In genomic region chr17:83192161-83192788, GRCh38 we compare ENCODE assay signal across 13 cellular contexts.
DNase-seq lines count a peak whose midpoint lies in the region; ATAC-seq and TF ChIP-seq lines count a peak whose summit lies in the region.
"Had no signal": no experiment of that assay in that cellular context is flagged by ENCODE, and none has a peak within 500 bp of the region (broad histone marks: within the 10 kb centered on the region; RNA-seq: fewer than 3 reads in every experiment).

No MANE protein-coding gene starts in this region.

- peaks cover 11% of the 10 kb centered on the region for H3K9me3 ChIP-seq in left ventricle myocardium inferior (replicated peaks)
- peaks cover 0 to 10% (median 7%) of the 10 kb centered on the region in 8 donors for H3K9me3 ChIP-seq in spleen
- no peaks in the 10 kb centered on the region for H3K9me3 ChIP-seq in endodermal cell (ENCODE audit: control insufficient read depth, low read length)

- H3K36me3 Mint-ChIP-seq in activated CD8-positive, alpha-beta memory T cell treated with anti-CD3 and anti-CD28 coated beads, Interleukin-2, amount 10 ng/mL, durations not matched to agents 7 days and 5 days: peaks cover 2% of the 10 kb centered on the region
- H3K36me3 Mint-ChIP-seq in endodermal cell (ENCODE audit: low read depth): no peaks in the 10 kb centered on the region

- no peak for TF ChIP-seq CTCF in left ventricle myocardium inferior (IDR thresholded peaks at IDR 0.05; ENCODE audit: borderline replicate concordance)
- no peak for TF ChIP-seq CTCF in spleen (IDR thresholded peaks at IDR 0.05 in 8 of 11, conservative IDR thresholded peaks at IDR 0.05 in 3 of 11)
- no peak for TF ChIP-seq CTCF in endodermal cell (conservative IDR thresholded peaks at IDR 0.05)

- no peak overlapping the region for H3K27ac ChIP-seq in left ventricle myocardium inferior (replicated peaks)
- H3K27ac ChIP-seq in spleen: no peak overlapping the region
- H3K27ac ChIP-seq in endodermal cell (ENCODE audit: low read depth, low read length): no peak overlapping the region
- H3K27ac ChIP-seq: foreskin keratinocyte had no signal

- CTCF ChIA-PET in activated CD8-positive, alpha-beta memory T cell treated with anti-CD3 and anti-CD28 coated beads, Interleukin-2, amount 10 ng/mL, durations not matched to agents 7 days and 5 days (lab: Charles Lee): no interaction called here

- TF ChIP-seq POLR2A in spleen (IDR thresholded peaks at IDR 0.05): no peak

- H3K36me3 ChIP-seq in left ventricle myocardium inferior (no peaks in the 10 kb centered on the region), spleen (no peaks in the 10 kb centered on the region), endodermal cell (ENCODE audit: control insufficient read depth, insufficient read depth, low read length) (no peaks in the 10 kb centered on the region)

- H3K4me1 ChIP-seq in left ventricle myocardium inferior (peaks cover 47% of the 10 kb centered on the region), spleen (peaks cover 0 to 15% (median 10%) of the 10 kb centered on the region in 6 donors), endodermal cell (ENCODE audit: control insufficient read depth, insufficient read depth, low read length) (no peaks in the 10 kb centered on the region)
- H3K4me1 ChIP-seq: foreskin keratinocyte had no signal

- no peak overlapping the region for H3K4me3 Mint-ChIP-seq in activated CD8-positive, alpha-beta memory T cell treated with anti-CD3 and anti-CD28 coated beads, Interleukin-2, amount 10 ng/mL, durations not matched to agents 7 days and 5 days
- no peak overlapping the region for H3K4me3 Mint-ChIP-seq in endodermal cell

- H3K27me3 Mint-ChIP-seq in activated CD8-positive, alpha-beta memory T cell treated with anti-CD3 and anti-CD28 coated beads, Interleukin-2, amount 10 ng/mL, durations not matched to agents 7 days and 5 days: no peaks in the 10 kb centered on the region
- no peaks in the 10 kb centered on the region for H3K27me3 Mint-ChIP-seq in endodermal cell (ENCODE audit: insufficient read depth)

- no peak for ATAC-seq in activated CD8-positive, alpha-beta memory T cell treated with anti-CD3 and anti-CD28 coated beads, Interleukin-2, amount 10 ng/mL, durations not matched to agents 7 days and 5 days
- ATAC-seq: foreskin keratinocyte had no signal

- WGBS in spleen, 5 donors: 83 to 91% (median 89%) methylated on average over 12 to 13 of the region's 13 CpGs
- WGBS in endodermal cell (ENCODE audit: insufficient coverage in 1 of 2, insufficient read length in 1 of 2), 2 experiments: 91 to 95% methylated on average over 8 to 13 of the region's 13 CpGs

- DNase-seq in GM03348 (ENCODE audit: low spot score) (peak; percentile 60), left ventricle myocardium inferior (peak; percentile 16), spleen (peak; percentile 79), endodermal cell (no peak), COR-L47 (lab: John Stamatoyannopoulos, UW) (no peak), RPMI8226 (no peak)
- peak; percentile 41 for DNase-seq in activated CD8-positive, alpha-beta memory T cell treated with anti-CD3 and anti-CD28 coated beads, Interleukin-2, amount 10 ng/mL, durations not matched to agents 7 days and 5 days
- DNase-seq in stimulated activated CD4-positive, alpha-beta T cell treated with anti-CD3 and anti-CD28 coated beads, Interleukin-4, amount 100 ng/mL, for 24 hours: no peak
- DNase-seq: activated CD4-positive, CD25-positive, alpha-beta regulatory T cell; DMS79; foreskin keratinocyte; NCI-H2227 treated with DMSO at 0.1 percent for 48 hours had no signal

- intact Hi-C loops in left ventricle myocardium inferior (cut with micrococcal nuclease): no loop called here
- intact Hi-C loops in spleen (cut with DNase I; ENCODE audit: low total_unique reads): no loop called here

- H3K27ac Mint-ChIP-seq in activated CD8-positive, alpha-beta memory T cell treated with anti-CD3 and anti-CD28 coated beads, Interleukin-2, amount 10 ng/mL, durations not matched to agents 7 days and 5 days: no peak overlapping the region
- no peak overlapping the region for H3K27ac Mint-ChIP-seq in endodermal cell

- H3K27me3 ChIP-seq in left ventricle myocardium inferior (ENCODE audit: low read depth): no peaks in the 10 kb centered on the region
- H3K27me3 ChIP-seq in spleen (replicated peaks in 1 of 7): peaks cover 0 to 26% (median 0%) of the 10 kb centered on the region in 7 donors
- no peaks in the 10 kb centered on the region for H3K27me3 ChIP-seq in endodermal cell (ENCODE audit: control insufficient read depth, insufficient read depth, low read length, poor library complexity, severe bottlenecking)
- H3K27me3 ChIP-seq: foreskin keratinocyte had no signal

- peaks cover 30% of the 10 kb centered on the region for H3K4me1 Mint-ChIP-seq in activated CD8-positive, alpha-beta memory T cell treated with anti-CD3 and anti-CD28 coated beads, Interleukin-2, amount 10 ng/mL, durations not matched to agents 7 days and 5 days
- H3K4me1 Mint-ChIP-seq in endodermal cell: no peaks in the 10 kb centered on the region

- H3K4me3 ChIP-seq in left ventricle myocardium inferior (no peak overlapping the region), spleen (no peak overlapping the region), endodermal cell (ENCODE audit: low read length) (no peak overlapping the region)
- H3K4me3 ChIP-seq: lung had no signal

- H3K9me3 Mint-ChIP-seq in activated CD8-positive, alpha-beta memory T cell treated with anti-CD3 and anti-CD28 coated beads, Interleukin-2, amount 10 ng/mL, durations not matched to agents 7 days and 5 days (ENCODE audit: low read depth): no peaks in the 10 kb centered on the region
- H3K9me3 Mint-ChIP-seq in endodermal cell: peaks cover 34% of the 10 kb centered on the region

- no peak overlapping the region for H3K9ac ChIP-seq in endodermal cell (ENCODE audit: extremely low read depth, low read length, poor library complexity, severe bottlenecking)

Comparison
In these comparisons a context has a peak if more than half of its experiments do, and no peak if none do; other contexts are left out.
1. DNase-seq: peak in GM03348 (single experiment), activated CD8-positive, alpha-beta memory T cell treated with anti-CD3 and anti-CD28 coated beads, Interleukin-2, amount 10 ng/mL, durations not matched to agents 7 days and 5 days (single experiment), left ventricle myocardium inferior (single experiment) and spleen (single experiment); none in endodermal cell (single experiment), COR-L47 (single experiment), RPMI8226 (single experiment) and stimulated activated CD4-positive, alpha-beta T cell treated with anti-CD3 and anti-CD28 coated beads, Interleukin-4, amount 100 ng/mL, for 24 hours (single experiment).